ENCODE assay signal across 33 cellular contexts in genomic region chr10:113618338-113618737, GRCh38. TPM values are rescaled to one million over a fixed set of nuclear protein-coding genes. Genes with fewer than 3 reads are reported as not detected.
"Had no signal": no experiment of that assay in that cellular context is flagged by ENCODE, and none has a peak within 500 bp of the region (broad histone marks: within the 10 kb centered on the region; RNA-seq: fewer than 3 reads in every experiment).

No MANE protein-coding gene starts in this region.

- H3K4me3 ChIP-seq: coronary artery, esophagus muscularis mucosa, heart right ventricle, mucosa of descending colon, neural progenitor cell, sigmoid colon, thoracic aorta, tibial nerve, upper lobe of left lung had no signal

- ATAC-seq: foreskin keratinocyte; left cardiac atrium; mucosa of descending colon; naive thymus-derived CD4-positive, alpha-beta T cell; stimulated activated naive B cell treated with anti-CD40 and anti-IgM and Interleukin-4, amounts not matched to agents 10 μg/mL and 1 μg/mL and 100 μg/mL, for 72 hours had no signal

- H3K4me1 ChIP-seq: foreskin keratinocyte, sigmoid colon, tibial nerve, upper lobe of left lung had no signal

- H3K9me3 ChIP-seq: esophagus muscularis mucosa, heart right ventricle, mucosa of descending colon, sigmoid colon, thoracic aorta, tibial nerve, upper lobe of left lung had no signal

- H3K27ac ChIP-seq: coronary artery, esophagus muscularis mucosa, foreskin keratinocyte, neural progenitor cell, sigmoid colon, thoracic aorta, tibial nerve, upper lobe of left lung had no signal

- H2AFZ ChIP-seq: neural progenitor cell had no signal

- H3K36me3 ChIP-seq: neural progenitor cell, sigmoid colon, thoracic aorta, tibial nerve, upper lobe of left lung had no signal

- H3K9ac ChIP-seq: neural progenitor cell had no signal

- DNase-seq: effector memory CD4-positive, alpha-beta T cell; foreskin keratinocyte; glutamatergic neuron; heart right ventricle; hippocampal formation; left cardiac atrium; mesenchymal stem cell; mucosa of descending colon; naive thymus-derived CD4-positive, alpha-beta T cell; posterior cingulate gyrus; retina; sigmoid colon; small intestine; stimulated activated CD4-positive, alpha-beta T cell treated with anti-CD3 and anti-CD28 coated beads, Interleukin-15, amount 100 ng/mL, for 24 hours; stimulated activated CD4-positive, alpha-beta T cell treated with anti-CD3 and anti-CD28 coated beads, Interleukin-2, amount 100 ng/mL, for 48 hours; stimulated activated naive B cell treated with anti-CD40 and anti-IgM and Interleukin-4, amounts not matched to agents 10 μg/mL and 1 μg/mL and 100 μg/mL, for 72 hours; upper lobe of left lung had no signal

- H3K4me2 ChIP-seq: neural progenitor cell had no signal

- FAIRE-seq: endothelial cell of umbilical vein, islet of Langerhans, small intestine, urothelium cell line had no signal

RNA-seq across cellular contexts. Expression of gene NRAP, which starts 45.5 kb away (rescaled TPM):
- total RNA-seq: dermis blood vessel endothelial cell; endothelial cell of umbilical vein; epithelial cell of proximal tubule; esophagus muscularis mucosa; fibroblast of lung; foreskin keratinocyte; kidney epithelial cell; lung microvascular endothelial cell; mesothelial cell of epicardium; naive thymus-derived CD4-positive, alpha-beta T cell; osteocyte; pulmonary artery endothelial cell; sigmoid colon; thoracic aorta had no signal
- polyA plus RNA-seq: endothelial cell of umbilical vein; fibroblast of lung; foreskin keratinocyte; naive thymus-derived CD4-positive, alpha-beta T cell had no signal
